ENCODE assay signal across 13 cellular contexts in genomic region chr12:77402726-77403125, GRCh38.
DNase-seq lines count a peak whose midpoint lies in the region; ATAC-seq, FAIRE-seq and TF ChIP-seq lines count a peak whose summit lies in the region.
"Had no signal": no experiment of that assay in that cellular context is flagged by ENCODE, and none has a peak within 500 bp of the region (broad histone marks: within the 10 kb centered on the region; RNA-seq: fewer than 3 reads in every experiment).

No MANE protein-coding gene starts in this region.

- in situ Hi-C loops in astrocyte of the spinal cord (cut with HindIII; ENCODE audit: low sequenced_read_pairs) = no loop called here

- H3K4me3 ChIP-seq in astrocyte of the spinal cord (ENCODE audit: low read depth, low read length) = no peak overlapping the region

- TF ChIP-seq POLR2A in H54 (IDR thresholded peaks at IDR 0.05; ENCODE audit: low read depth, low read length) = no peak

- ATAC-seq in GM21526 (IDR thresholded peaks at IDR 0.05; ENCODE audit: low FRiP score, unreplicated experiment) (no peak), HG02852 (IDR thresholded peaks at IDR 0.05; ENCODE audit: unreplicated experiment) (no peak)
- ATAC-seq: Right ventricle myocardium inferior had no signal

- DNase-seq in DMS53 treated with DMSO at 0.1 percent for 48 hours (lab: John Stamatoyannopoulos, UW; ENCODE audit: unreplicated experiment) (peak; percentile 14), NCI-H1417 treated with DMSO at 0.1 percent for 48 hours (lab: John Stamatoyannopoulos, UW) (peak; percentile 61), astrocyte of the spinal cord (ENCODE audit: low read depth, low spot score) (peak; percentile 54), myocyte (ENCODE audit: low read depth) (peak; percentile 5), GM19239 (ENCODE audit: insufficient read length, low spot score) (no peak), H54 (ENCODE audit: insufficient read length, low spot score) (no peak)
- DNase-seq: aorta, HFFc6, KBM-7, NCI-H524 treated with DMSO at 0.1 percent for 48 hours had no signal

- FAIRE-seq in GM19239 (lab: Jason Lieb, UNC) = no peak
- no peak for FAIRE-seq in H54 (lab: Jason Lieb, UNC)

- no peak for TF ChIP-seq CTCF in astrocyte of the spinal cord (IDR thresholded peaks at IDR 0.05; ENCODE audit: low read depth, low read length)

Comparison
In these comparisons a context has a peak if more than half of its experiments do, and no peak if none do; other contexts are left out.
1. DNase-seq: peak in DMS53 treated with DMSO at 0.1 percent for 48 hours (single experiment), NCI-H1417 treated with DMSO at 0.1 percent for 48 hours (single experiment), astrocyte of the spinal cord (single experiment) and myocyte (single experiment); none in GM19239 (single experiment) and H54 (single experiment).